ENCODE assay signal across 17 cellular contexts in the genomic region with DNA sequence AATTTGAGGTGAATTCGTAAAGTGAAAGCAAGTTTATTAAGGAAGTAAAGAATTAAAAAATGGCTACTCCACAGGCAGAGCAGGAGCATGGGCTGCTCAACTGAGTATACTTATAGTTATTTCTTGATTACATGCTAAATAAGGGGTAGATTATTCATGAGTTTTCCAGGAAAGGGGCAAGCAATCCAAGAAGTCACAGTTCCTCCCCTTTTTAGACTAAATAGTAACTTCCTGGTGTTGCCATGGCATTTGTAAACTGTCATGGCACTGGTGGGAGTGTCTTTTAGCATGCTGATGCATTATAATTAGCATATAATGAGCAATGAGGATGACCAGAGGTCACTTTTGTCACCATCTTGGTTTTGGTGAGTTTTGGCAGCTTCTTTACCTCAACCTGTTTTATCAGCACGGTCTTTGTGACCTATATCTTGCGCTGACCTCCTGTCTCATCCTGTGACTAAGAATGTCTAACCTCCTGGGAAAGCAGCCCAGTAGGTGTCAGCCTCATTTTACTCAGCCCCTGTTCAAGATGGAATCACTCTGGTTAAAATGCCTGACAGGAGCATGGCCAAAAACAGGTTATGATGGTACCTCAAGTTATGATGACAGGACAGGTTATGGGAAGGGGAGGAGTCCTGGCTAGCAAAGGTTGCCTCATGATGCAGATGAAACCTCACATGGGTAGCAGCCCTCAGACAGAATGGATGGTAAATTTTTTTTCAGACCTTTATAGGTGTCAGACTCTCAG. TPM values are rescaled to one million over a fixed set of nuclear protein-coding genes. Genes with fewer than 3 reads are reported as not detected.
A peak's percentile ranks its signal among the peaks of the same experiment; 100 is the strongest.
DNase-seq lines count a peak whose midpoint lies in the region; TF ChIP-seq lines count a peak whose summit lies in the region.
"Had no signal": no experiment of that assay in that cellular context is flagged by ENCODE, and none has a peak within 500 bp of the region (broad histone marks: within the 10 kb centered on the region; RNA-seq: fewer than 3 reads in every experiment).

No MANE protein-coding gene starts in this region.

- no peaks in the 10 kb centered on the region for H3K27me3 ChIP-seq in breast epithelium
- H3K27me3 ChIP-seq in transverse colon, result no peaks in the 10 kb centered on the region
- H3K27me3 ChIP-seq: pancreas had no signal

- H3K27me3 Mint-ChIP-seq in MCF 10A (ENCODE audit: insufficient read depth, unreplicated experiment) (no peaks in the 10 kb centered on the region), immature natural killer cell (ENCODE audit: low read depth in 3 of 3) (peaks cover under 1 to 4% (median 2%) of the 10 kb centered on the region in 3 donors)
- H3K27me3 Mint-ChIP-seq in T-helper 2 cell treated with Interferon-gamma antibody and Interleukin-4, amounts not matched to agents 5 μg/mL and 100 μg/mL, for 36 hours (ENCODE audit: low read depth), result no peaks in the 10 kb centered on the region
- H3K27me3 Mint-ChIP-seq: brain had no signal

- 85 to 91% methylated on average over 3 of the region's 3 CpGs for WGBS in transverse colon (ENCODE audit: low coverage in 1 of 2), 2 donors

- H3K9me3 ChIP-seq in breast epithelium, result no peaks in the 10 kb centered on the region
- H3K9me3 ChIP-seq in transverse colon, result no peaks in the 10 kb centered on the region
- H3K9me3 ChIP-seq: pancreas had no signal

- BruUV-seq in MCF 10A (replicated peaks; lab: Mats Ljungman, UMichigan), result no TSS peak

- H3K4me1 ChIP-seq in breast epithelium (no peaks in the 10 kb centered on the region), transverse colon (peaks cover 0 to 29% (median 0%) of the 10 kb centered on the region in 4 donors)
- H3K4me1 ChIP-seq: pancreas had no signal

- H3K27ac Mint-ChIP-seq in MCF 10A (ENCODE audit: low read depth, unreplicated experiment) (peak overlapping the region; percentile 3), immature natural killer cell (peak overlapping the region in 2 of 6 donors; percentile 13)
- H3K27ac Mint-ChIP-seq in T-helper 2 cell treated with Interferon-gamma antibody and Interleukin-4, amounts not matched to agents 5 μg/mL and 100 μg/mL, for 36 hours, result peak overlapping the region; percentile 62

- DNase-seq in MCF 10A (ENCODE audit: unreplicated experiment), result peak; percentile 37
- no peak for DNase-seq in breast epithelium (ENCODE audit: low spot score in 2 of 2)
- DNase-seq in T-helper 2 cell treated with Interferon-gamma antibody and Interleukin-4, amounts not matched to agents 5 μg/mL and 100 μg/mL, for 36 hours (ENCODE audit: low spot score), result no peak
- no peak for DNase-seq in immature natural killer cell
- DNase-seq in transverse colon, result no peak
- no peak for DNase-seq in NCI-H2227 treated with DMSO at 0.1 percent for 48 hours (lab: John Stamatoyannopoulos, UW)
- no peak for DNase-seq in GM19240 (ENCODE audit: insufficient read length, low spot score)
- DNase-seq in SW 1271 (lab: John Stamatoyannopoulos, UW), result no peak
- DNase-seq: activated CD8-positive, alpha-beta memory T cell treated with anti-CD3 and anti-CD28 coated beads, Interleukin-2, amount 50 U/mL, for 4 hours; GM23248; MM.1S; NCI-H226; pancreas; PC-9; stimulated activated CD8-positive, alpha-beta memory T cell treated with anti-CD3 and anti-CD28 coated beads, Interleukin-4, amount 100 ng/mL, for 48 hours; T-helper 9 cell had no signal

- CTCF ChIA-PET in MCF 10A (lab: Yijun Ruan, JAX), result interaction anchor here (0.7 to 1.8 kb wide), 8 partner anchors 13 to 713 kb away, joined by 3 to 11 read pairs (median 4); no protein-coding TSS in a partner anchor

- in situ Hi-C loops in transverse colon (cut with MboI; ENCODE audit: low pct_ligation_motif_present in 1 of 4, low pct_unique_long_range_greater_than_20kb in 1 of 4, low sequenced_read_pairs in 3 of 4), result no loop called here

- H3K4me3 Mint-ChIP-seq in MCF 10A (ENCODE audit: unreplicated experiment) (no peak overlapping the region), immature natural killer cell (peak overlapping the region; percentile 61 to 80 (median 74))
- H3K4me3 Mint-ChIP-seq in T-helper 2 cell treated with Interferon-gamma antibody and Interleukin-4, amounts not matched to agents 5 μg/mL and 100 μg/mL, for 36 hours, result peak overlapping the region; percentile 63
- H3K4me3 Mint-ChIP-seq: brain had no signal

- H3K4me1 Mint-ChIP-seq in MCF 10A (ENCODE audit: insufficient read depth, unreplicated experiment) (peaks cover 23% of the 10 kb centered on the region), immature natural killer cell (peaks cover 40 to 41% of the 10 kb centered on the region in 2 donors)
- H3K4me1 Mint-ChIP-seq in T-helper 2 cell treated with Interferon-gamma antibody and Interleukin-4, amounts not matched to agents 5 μg/mL and 100 μg/mL, for 36 hours (ENCODE audit: low read depth), result peaks cover 24% of the 10 kb centered on the region

- H3K4me3 ChIP-seq in breast epithelium (no peak overlapping the region), transverse colon (no peak overlapping the region)
- H3K4me3 ChIP-seq: GM23248, pancreas, PC-9 had no signal

- H3K27ac ChIP-seq in breast epithelium (peak overlapping the region in 1 of 2 donors; percentile 30), transverse colon (peak overlapping the region in 3 of 4 donors; percentile 10 to 62 (median 52))
- H3K27ac ChIP-seq: GM23248, pancreas, PC-9 had no signal

- intact Hi-C loops in MCF 10A (cut with micrococcal nuclease), result loop anchor here (5.0 kb wide), 1 partner anchor 32 kb away; no protein-coding TSS in a partner anchor
- intact Hi-C loops in breast epithelium (cut with DNase I; ENCODE audit: low total_unique reads), result no loop called here
- intact Hi-C loops in transverse colon (cut with DNase I; ENCODE audit: low total_unique reads), result no loop called here

- TF ChIP-seq POLR2A in breast epithelium (IDR thresholded peaks at IDR 0.05) (no peak), transverse colon (IDR thresholded peaks at IDR 0.05) (no peak)

- no peaks in the 10 kb centered on the region for H3K9me3 Mint-ChIP-seq in MCF 10A (ENCODE audit: unreplicated experiment)
- no peaks in the 10 kb centered on the region for H3K9me3 Mint-ChIP-seq in T-helper 2 cell treated with Interferon-gamma antibody and Interleukin-4, amounts not matched to agents 5 μg/mL and 100 μg/mL, for 36 hours
- peaks cover 0 to 2% (median 0%) of the 10 kb centered on the region in 6 donors for H3K9me3 Mint-ChIP-seq in immature natural killer cell

- H3K36me3 Mint-ChIP-seq in MCF 10A (ENCODE audit: insufficient read depth, unreplicated experiment) (peaks cover 5% of the 10 kb centered on the region), immature natural killer cell (peaks cover 0 to 4% (median 0%) of the 10 kb centered on the region in 3 donors)
- H3K36me3 Mint-ChIP-seq in T-helper 2 cell treated with Interferon-gamma antibody and Interleukin-4, amounts not matched to agents 5 μg/mL and 100 μg/mL, for 36 hours (ENCODE audit: low read depth), result peaks cover 5% of the 10 kb centered on the region

- no peaks in the 10 kb centered on the region for H3K36me3 ChIP-seq in breast epithelium
- no peaks in the 10 kb centered on the region for H3K36me3 ChIP-seq in transverse colon
- H3K36me3 ChIP-seq: pancreas had no signal

- POLR2A ChIA-PET in MCF 10A (lab: Yijun Ruan, JAX), result interaction anchor here (0.6 to 1.6 kb wide), 9 partner anchors 10 to 111 kb away, joined by 3 to 5 read pairs (median 3); no protein-coding TSS in a partner anchor

- TF ChIP-seq EP300 in transverse colon (IDR thresholded peaks at IDR 0.05; ENCODE audit: low read depth), result no peak

- TF ChIP-seq CTCF in MCF 10A (IDR thresholded peaks at IDR 0.05; ENCODE audit: unreplicated experiment) (no peak), breast epithelium (IDR thresholded peaks at IDR 0.05) (no peak), transverse colon (IDR thresholded peaks at IDR 0.05) (no peak)

RNA-seq across cellular contexts. Expression of a gene that starts 49.8 kb away (rescaled TPM):
- total RNA-seq in MCF 10A (2022), result 15.2 and 18.3 TPM in 2 replicates
- total RNA-seq in breast epithelium, result 10 to 100 TPM; 16.3 to 46.9 (median 35.9) TPM
- polyA plus RNA-seq in immature natural killer cell, result under 1 TPM in 1 of 3 donors, not detected in 2; 0.54 TPM
- 100 to 1,000 TPM in 2 of 4 donors, 10 to 100 TPM in 2; 63.0 to 144 (median 97.8) TPM for total RNA-seq in transverse colon
- total RNA-seq: PC-9 had no signal
